Comparison of ENCODE assay signal across 1 cellular context in the genomic region with DNA sequence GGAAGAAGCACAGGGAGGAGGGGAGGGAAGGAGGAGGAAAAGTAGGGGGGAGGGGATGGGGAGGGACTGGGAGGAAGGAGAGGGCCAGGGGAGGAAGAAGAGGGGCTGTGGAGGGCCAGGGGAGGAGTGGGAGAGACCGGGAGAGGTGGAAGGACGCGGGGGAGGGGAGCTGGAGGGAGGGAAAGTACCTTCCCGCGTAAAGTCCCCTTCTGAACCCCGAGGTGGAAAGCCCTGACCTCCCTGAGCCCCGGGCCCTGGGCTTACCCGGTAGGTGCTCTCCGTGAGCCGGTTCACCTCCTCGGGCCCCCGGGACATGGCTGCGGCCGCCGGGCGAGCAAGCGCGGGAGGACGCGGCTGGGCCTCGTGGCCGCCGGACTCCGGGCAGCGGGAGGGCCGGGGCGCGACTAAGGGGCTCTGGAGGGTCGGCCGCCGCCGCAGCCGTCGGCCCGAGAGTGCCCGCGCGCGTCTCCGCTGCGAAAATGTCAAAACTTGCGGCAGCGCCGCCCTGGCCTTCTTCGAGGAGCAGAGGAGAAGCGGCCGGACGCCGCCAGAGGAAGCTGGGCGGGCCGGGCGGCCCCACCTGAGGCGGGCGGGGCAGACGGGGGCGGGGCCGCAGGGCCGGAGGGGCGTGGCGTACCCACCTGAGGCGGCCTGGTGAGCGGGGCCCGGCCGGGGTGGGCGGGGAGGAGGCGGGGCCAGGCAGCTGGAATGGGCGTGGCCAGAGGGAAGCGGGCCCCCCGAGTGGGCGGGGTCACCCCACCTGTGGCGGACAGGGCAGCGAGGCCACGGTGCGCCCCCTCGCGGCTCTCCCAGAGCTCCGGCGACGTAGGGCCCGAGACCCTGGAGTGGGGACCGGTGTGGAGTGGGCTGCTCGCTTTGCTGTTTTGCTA.
TF ChIP-seq lines count a peak whose summit lies in the region.

A gene with protein sequence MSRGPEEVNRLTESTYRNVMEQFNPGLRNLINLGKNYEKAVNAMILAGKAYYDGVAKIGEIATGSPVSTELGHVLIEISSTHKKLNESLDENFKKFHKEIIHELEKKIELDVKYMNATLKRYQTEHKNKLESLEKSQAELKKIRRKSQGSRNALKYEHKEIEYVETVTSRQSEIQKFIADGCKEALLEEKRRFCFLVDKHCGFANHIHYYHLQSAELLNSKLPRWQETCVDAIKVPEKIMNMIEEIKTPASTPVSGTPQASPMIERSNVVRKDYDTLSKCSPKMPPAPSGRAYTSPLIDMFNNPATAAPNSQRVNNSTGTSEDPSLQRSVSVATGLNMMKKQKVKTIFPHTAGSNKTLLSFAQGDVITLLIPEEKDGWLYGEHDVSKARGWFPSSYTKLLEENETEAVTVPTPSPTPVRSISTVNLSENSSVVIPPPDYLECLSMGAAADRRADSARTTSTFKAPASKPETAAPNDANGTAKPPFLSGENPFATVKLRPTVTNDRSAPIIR (minus strand): TSS at position 553 of the 890 bp plus-strand sequence. CDS start 238 bp downstream, at position 315.

TF ChIP-seq in HepG2, 621 proteins besides CTCF, POLR2A, EP300 and RAD21 (continued from another document and continues in another):
- TF ChIP-seq PAX8 (CRISPR knock-in tag; IDR thresholded peaks at IDR 0.05; ENCODE audit: borderline replicate concordance) (no peak; the same call in 1 of the 2 replicates), ZNF772 (CRISPR knock-in tag; IDR thresholded peaks at IDR 0.05) (0 out of 2 replicates have a peak, but pooled peaks have one; percentile 52), IRX3 (CRISPR knock-in tag; IDR thresholded peaks at IDR 0.05; ENCODE audit: borderline replicate concordance, low read depth) (no peak), RBAK (CRISPR knock-in tag; IDR thresholded peaks at IDR 0.05) (no peak), U2AF1 (optimal IDR thresholded peaks at IDR 0.05; ENCODE audit: low read depth, low read length) (no peak), ZNF296 (CRISPR knock-in tag; conservative IDR thresholded peaks at IDR 0.05) (no peak), ZNF550 (CRISPR knock-in tag; IDR thresholded peaks at IDR 0.05; ENCODE audit: borderline replicate concordance) (no peak), KLF9 (CRISPR knock-in tag; IDR thresholded peaks at IDR 0.05; ENCODE audit: low read depth) (no peak), ZNF720 (CRISPR knock-in tag; IDR thresholded peaks at IDR 0.05) (no peak), RAD51 (IDR thresholded peaks at IDR 0.05; ENCODE audit: borderline replicate concordance) (no peak), ZMAT3 (CRISPR knock-in tag; conservative IDR thresholded peaks at IDR 0.05) (no peak; the same call in 1 of the 2 replicates), FOXC1 (CRISPR knock-in tag; IDR thresholded peaks at IDR 0.05; ENCODE audit: borderline replicate concordance) (no peak; the same call in 1 of the 2 replicates), NCOR1 (IDR thresholded peaks at IDR 0.05; ENCODE audit: borderline replicate concordance, low read length) (no peak), SCMH1 (CRISPR knock-in tag; IDR thresholded peaks at IDR 0.05; ENCODE audit: borderline replicate concordance) (no peak), SMAD1 (CRISPR knock-in tag; IDR thresholded peaks at IDR 0.05; ENCODE audit: borderline replicate concordance, low read depth) (no peak), NCOA1 (CRISPR knock-in tag; IDR thresholded peaks at IDR 0.05) (no peak), SRF (IDR thresholded peaks at IDR 0.05; ENCODE audit: low read depth, low read length) (no peak), YEATS4 (CRISPR knock-in tag; IDR thresholded peaks at IDR 0.05; ENCODE audit: borderline replicate concordance) (peak; percentile 36; the same call in 1 of the 2 replicates), SAP130 (CRISPR knock-in tag; IDR thresholded peaks at IDR 0.05; ENCODE audit: low read depth) (peak; percentile 59; the same call in 1 of the 2 replicates), HNRNPLL (IDR thresholded peaks at IDR 0.05; ENCODE audit: low read depth, low read length, poor library complexity, severe bottlenecking) (peak; percentile 54), RFXANK (CRISPR knock-in tag; IDR thresholded peaks at IDR 0.05) (no peak), SOX5 (CRISPR knock-in tag; IDR thresholded peaks at IDR 0.05; ENCODE audit: borderline replicate concordance) (no peak), ZNF232 (CRISPR knock-in tag; IDR thresholded peaks at IDR 0.05; ENCODE audit: borderline replicate concordance) (0 out of 2 replicates have a peak, but pooled peaks have one; percentile 35), FOXJ3 (CRISPR knock-in tag; IDR thresholded peaks at IDR 0.05; ENCODE audit: borderline replicate concordance) (no peak), ZBTB7A (CRISPR knock-in tag; IDR thresholded peaks at IDR 0.05) (peak; percentile 68; the same call in 1 of the 2 replicates), ZNF441 (CRISPR knock-in tag; IDR thresholded peaks at IDR 0.05; ENCODE audit: borderline replicate concordance) (no peak), MEF2D (CRISPR knock-in tag; IDR thresholded peaks at IDR 0.05) (no peak), CAMTA2 (CRISPR knock-in tag; IDR thresholded peaks at IDR 0.05; ENCODE audit: borderline replicate concordance) (no peak), KDM1A (CRISPR knock-in tag; IDR thresholded peaks at IDR 0.05) (no peak), MEIS1 (CRISPR knock-in tag; IDR thresholded peaks at IDR 0.05; ENCODE audit: borderline replicate concordance) (no peak), HES4 (CRISPR knock-in tag; IDR thresholded peaks at IDR 0.05; ENCODE audit: borderline replicate concordance) (no peak), XRCC5 (optimal IDR thresholded peaks at IDR 0.05; ENCODE audit: low read length) (peak; percentile 80), ATAD3A (CRISPR knock-in tag; IDR thresholded peaks at IDR 0.05) (no peak), ZMYM3 (CRISPR knock-in tag; IDR thresholded peaks at IDR 0.05) (no peak), CHCHD3 (CRISPR knock-in tag; IDR thresholded peaks at IDR 0.05) (no peak), HNF4G (IDR thresholded peaks at IDR 0.05; ENCODE audit: borderline replicate concordance, low read depth, low read length) (no peak), HNF4G (CRISPR knock-in tag; IDR thresholded peaks at IDR 0.05; ENCODE audit: borderline replicate concordance, low read depth) (no peak), ZNF883 (CRISPR knock-in tag; IDR thresholded peaks at IDR 0.05; ENCODE audit: not compliant biosample characterization) (no peak), FIP1L1 (IDR thresholded peaks at IDR 0.05; ENCODE audit: borderline replicate concordance, insufficient read depth, low read depth, low read length) (no peak), ARID2 (CRISPR knock-in tag; IDR thresholded peaks at IDR 0.05; ENCODE audit: borderline replicate concordance) (0 out of 2 replicates have a peak, but pooled peaks have one; percentile 25), SNAI1 (CRISPR knock-in tag; IDR thresholded peaks at IDR 0.05; ENCODE audit: borderline replicate concordance) (no peak), NFYC (CRISPR knock-in tag; IDR thresholded peaks at IDR 0.05) (no peak), PRMT3 (CRISPR knock-in tag; IDR thresholded peaks at IDR 0.05; ENCODE audit: borderline replicate concordance, low read depth) (no peak), THAP11 (CRISPR knock-in tag; IDR thresholded peaks at IDR 0.05) (peak; percentile 33; the same call in 1 of the 2 replicates), HOXA3 (CRISPR knock-in tag; IDR thresholded peaks at IDR 0.05) (no peak), ZNF260 (CRISPR knock-in tag; IDR thresholded peaks at IDR 0.05; ENCODE audit: borderline replicate concordance, low read depth) (no peak), ZNF83 (CRISPR knock-in tag; IDR thresholded peaks at IDR 0.05; ENCODE audit: borderline replicate concordance) (no peak), ZNF746 (CRISPR knock-in tag; IDR thresholded peaks at IDR 0.05) (0 out of 2 replicates have a peak, but pooled peaks have one; percentile 32), ZNF562 (CRISPR knock-in tag; IDR thresholded peaks at IDR 0.05; ENCODE audit: borderline replicate concordance) (no peak)
- TF ChIP-seq, protein P1, sequence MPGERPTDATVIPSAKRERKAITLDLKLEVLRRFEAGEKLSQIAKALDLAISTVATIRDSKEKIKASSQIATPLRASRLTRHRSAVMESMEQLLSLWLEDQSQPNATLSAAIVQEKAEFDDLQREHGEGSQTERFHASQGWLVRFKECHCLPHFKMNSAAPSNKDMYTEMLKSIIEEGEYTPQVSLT (CRISPR knock-in tag; IDR thresholded peaks at IDR 0.05; ENCODE audit: borderline replicate concordance, low read depth): no peak; the same call in 1 of the 2 replicates
- TF ChIP-seq, protein P2, sequence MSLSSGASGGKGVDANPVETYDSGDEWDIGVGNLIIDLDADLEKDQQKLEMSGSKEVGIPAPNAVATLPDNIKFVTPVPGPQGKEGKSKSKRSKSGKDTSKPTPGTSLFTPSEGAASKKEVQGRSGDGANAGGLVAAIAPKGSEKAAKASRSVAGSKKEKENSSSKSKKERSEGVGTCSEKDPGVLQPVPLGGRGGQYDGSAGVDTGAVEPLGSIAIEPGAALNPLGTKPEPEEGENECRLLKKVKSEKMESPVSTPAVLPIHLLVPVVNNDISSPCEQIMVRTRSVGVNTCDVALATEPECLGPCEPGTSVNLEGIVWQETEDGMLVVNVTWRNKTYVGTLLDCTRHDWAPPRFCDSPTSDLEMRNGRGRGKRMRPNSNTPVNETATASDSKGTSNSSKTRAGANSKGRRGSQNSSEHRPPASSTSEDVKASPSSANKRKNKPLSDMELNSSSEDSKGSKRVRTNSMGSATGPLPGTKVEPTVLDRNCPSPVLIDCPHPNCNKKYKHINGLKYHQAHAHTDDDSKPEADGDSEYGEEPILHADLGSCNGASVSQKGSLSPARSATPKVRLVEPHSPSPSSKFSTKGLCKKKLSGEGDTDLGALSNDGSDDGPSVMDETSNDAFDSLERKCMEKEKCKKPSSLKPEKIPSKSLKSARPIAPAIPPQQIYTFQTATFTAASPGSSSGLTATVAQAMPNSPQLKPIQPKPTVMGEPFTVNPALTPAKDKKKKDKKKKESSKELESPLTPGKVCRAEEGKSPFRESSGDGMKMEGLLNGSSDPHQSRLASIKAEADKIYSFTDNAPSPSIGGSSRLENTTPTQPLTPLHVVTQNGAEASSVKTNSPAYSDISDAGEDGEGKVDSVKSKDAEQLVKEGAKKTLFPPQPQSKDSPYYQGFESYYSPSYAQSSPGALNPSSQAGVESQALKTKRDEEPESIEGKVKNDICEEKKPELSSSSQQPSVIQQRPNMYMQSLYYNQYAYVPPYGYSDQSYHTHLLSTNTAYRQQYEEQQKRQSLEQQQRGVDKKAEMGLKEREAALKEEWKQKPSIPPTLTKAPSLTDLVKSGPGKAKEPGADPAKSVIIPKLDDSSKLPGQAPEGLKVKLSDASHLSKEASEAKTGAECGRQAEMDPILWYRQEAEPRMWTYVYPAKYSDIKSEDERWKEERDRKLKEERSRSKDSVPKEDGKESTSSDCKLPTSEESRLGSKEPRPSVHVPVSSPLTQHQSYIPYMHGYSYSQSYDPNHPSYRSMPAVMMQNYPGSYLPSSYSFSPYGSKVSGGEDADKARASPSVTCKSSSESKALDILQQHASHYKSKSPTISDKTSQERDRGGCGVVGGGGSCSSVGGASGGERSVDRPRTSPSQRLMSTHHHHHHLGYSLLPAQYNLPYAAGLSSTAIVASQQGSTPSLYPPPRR (CRISPR knock-in tag; IDR thresholded peaks at IDR 0.05; ENCODE audit: borderline replicate concordance): no peak; the same call in 1 of the 2 replicates
- TF ChIP-seq, protein P3, sequence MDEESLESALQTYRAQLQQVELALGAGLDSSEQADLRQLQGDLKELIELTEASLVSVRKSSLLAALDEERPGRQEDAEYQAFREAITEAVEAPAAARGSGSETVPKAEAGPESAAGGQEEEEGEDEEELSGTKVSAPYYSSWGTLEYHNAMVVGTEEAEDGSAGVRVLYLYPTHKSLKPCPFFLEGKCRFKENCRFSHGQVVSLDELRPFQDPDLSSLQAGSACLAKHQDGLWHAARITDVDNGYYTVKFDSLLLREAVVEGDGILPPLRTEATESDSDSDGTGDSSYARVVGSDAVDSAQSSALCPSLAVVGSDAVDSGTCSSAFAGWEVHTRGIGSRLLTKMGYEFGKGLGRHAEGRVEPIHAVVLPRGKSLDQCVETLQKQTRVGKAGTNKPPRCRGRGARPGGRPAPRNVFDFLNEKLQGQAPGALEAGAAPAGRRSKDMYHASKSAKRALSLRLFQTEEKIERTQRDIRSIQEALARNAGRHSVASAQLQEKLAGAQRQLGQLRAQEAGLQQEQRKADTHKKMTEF (CRISPR knock-in tag; IDR thresholded peaks at IDR 0.05): peak; percentile 57
- TF ChIP-seq, protein P4, sequence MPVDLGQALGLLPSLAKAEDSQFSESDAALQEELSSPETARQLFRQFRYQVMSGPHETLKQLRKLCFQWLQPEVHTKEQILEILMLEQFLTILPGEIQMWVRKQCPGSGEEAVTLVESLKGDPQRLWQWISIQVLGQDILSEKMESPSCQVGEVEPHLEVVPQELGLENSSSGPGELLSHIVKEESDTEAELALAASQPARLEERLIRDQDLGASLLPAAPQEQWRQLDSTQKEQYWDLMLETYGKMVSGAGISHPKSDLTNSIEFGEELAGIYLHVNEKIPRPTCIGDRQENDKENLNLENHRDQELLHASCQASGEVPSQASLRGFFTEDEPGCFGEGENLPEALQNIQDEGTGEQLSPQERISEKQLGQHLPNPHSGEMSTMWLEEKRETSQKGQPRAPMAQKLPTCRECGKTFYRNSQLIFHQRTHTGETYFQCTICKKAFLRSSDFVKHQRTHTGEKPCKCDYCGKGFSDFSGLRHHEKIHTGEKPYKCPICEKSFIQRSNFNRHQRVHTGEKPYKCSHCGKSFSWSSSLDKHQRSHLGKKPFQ (CRISPR knock-in tag; IDR thresholded peaks at IDR 0.05; ENCODE audit: insufficient replicate concordance): peak; percentile 76
- TF ChIP-seq, protein P5, sequence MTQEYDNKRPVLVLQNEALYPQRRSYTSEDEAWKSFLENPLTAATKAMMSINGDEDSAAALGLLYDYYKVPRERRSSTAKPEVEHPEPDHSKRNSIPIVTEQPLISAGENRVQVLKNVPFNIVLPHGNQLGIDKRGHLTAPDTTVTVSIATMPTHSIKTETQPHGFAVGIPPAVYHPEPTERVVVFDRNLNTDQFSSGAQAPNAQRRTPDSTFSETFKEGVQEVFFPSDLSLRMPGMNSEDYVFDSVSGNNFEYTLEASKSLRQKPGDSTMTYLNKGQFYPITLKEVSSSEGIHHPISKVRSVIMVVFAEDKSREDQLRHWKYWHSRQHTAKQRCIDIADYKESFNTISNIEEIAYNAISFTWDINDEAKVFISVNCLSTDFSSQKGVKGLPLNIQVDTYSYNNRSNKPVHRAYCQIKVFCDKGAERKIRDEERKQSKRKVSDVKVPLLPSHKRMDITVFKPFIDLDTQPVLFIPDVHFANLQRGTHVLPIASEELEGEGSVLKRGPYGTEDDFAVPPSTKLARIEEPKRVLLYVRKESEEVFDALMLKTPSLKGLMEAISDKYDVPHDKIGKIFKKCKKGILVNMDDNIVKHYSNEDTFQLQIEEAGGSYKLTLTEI (CRISPR knock-in tag; conservative IDR thresholded peaks at IDR 0.05): no peak
- TF ChIP-seq, protein P6, sequence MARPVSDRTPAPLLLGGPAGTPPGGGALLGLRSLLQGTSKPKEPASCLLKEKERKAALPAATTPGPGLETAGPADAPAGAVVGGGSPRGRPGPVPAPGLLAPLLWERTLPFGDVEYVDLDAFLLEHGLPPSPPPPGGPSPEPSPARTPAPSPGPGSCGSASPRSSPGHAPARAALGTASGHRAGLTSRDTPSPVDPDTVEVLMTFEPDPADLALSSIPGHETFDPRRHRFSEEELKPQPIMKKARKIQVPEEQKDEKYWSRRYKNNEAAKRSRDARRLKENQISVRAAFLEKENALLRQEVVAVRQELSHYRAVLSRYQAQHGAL (CRISPR knock-in tag; IDR thresholded peaks at IDR 0.05; ENCODE audit: not compliant biosample characterization): no peak
- TF ChIP-seq, protein P7, sequence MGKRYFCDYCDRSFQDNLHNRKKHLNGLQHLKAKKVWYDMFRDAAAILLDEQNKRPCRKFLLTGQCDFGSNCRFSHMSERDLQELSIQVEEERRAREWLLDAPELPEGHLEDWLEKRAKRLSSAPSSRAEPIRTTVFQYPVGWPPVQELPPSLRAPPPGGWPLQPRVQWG (CRISPR knock-in tag; IDR thresholded peaks at IDR 0.05; ENCODE audit: borderline replicate concordance, low read depth): no peak
